Comparison of ENCODE assay signal across 20 cellular contexts in genomic region chr5:54063817-54064216, GRCh38.
DNase-seq lines count a peak whose midpoint lies in the region; ATAC-seq and TF ChIP-seq lines count a peak whose summit lies in the region.
"Had no signal": no experiment of that assay in that cellular context is flagged by ENCODE, and none has a peak within 500 bp of the region (broad histone marks: within the 10 kb centered on the region; RNA-seq: fewer than 3 reads in every experiment).

No MANE protein-coding gene starts in this region.

- no peaks in the 10 kb centered on the region for H3K9me3 Mint-ChIP-seq in activated CD8-positive, alpha-beta T cell treated with anti-CD3 and anti-CD28 coated beads for 36 hours
- H3K9me3 Mint-ChIP-seq: activated T-helper 17 cell treated with anti-CD3 and anti-CD28 coated beads, Interleukin-2, amount 50 U/mL, for 72 hours; CD4-positive, alpha-beta memory T cell had no signal

- no peaks in the 10 kb centered on the region for H3F3A ChIP-seq in PC-9 (ENCODE audit: insufficient read depth, low read depth)

- H3K4me1 ChIP-seq in fibroblast of lung (ENCODE audit: control insufficient read depth, extremely low read depth, insufficient read depth, low read length) (peaks cover 8% of the 10 kb centered on the region), PC-9 (replicated peaks; ENCODE audit: insufficient read depth) (no peaks in the 10 kb centered on the region), spleen (no peaks in the 10 kb centered on the region)
- H3K4me1 ChIP-seq: breast epithelium, Peyer's patch, vagina had no signal

- no peak overlapping the region for H3K9ac ChIP-seq in fibroblast of lung (ENCODE audit: insufficient read depth, low read length)
- H3K9ac ChIP-seq: KMS-11 had no signal

- H2AFZ ChIP-seq in fibroblast of lung (ENCODE audit: low read length) (no peak overlapping the region), PC-9 (no peak overlapping the region)

- DNase-seq in ELR (ENCODE audit: low read depth) (peak; percentile 90), SK-MEL-5 (ENCODE audit: low read depth, low spot score) (peak; percentile 22), fibroblast of lung (ENCODE audit: low read depth in 2 of 2) (peak; percentile 71 to 95), renal cortical epithelial cell (ENCODE audit: low read depth) (peak; percentile 77), PC-9 (no peak), spleen (no peak)
- DNase-seq in activated CD4-positive, CD25-positive, alpha-beta regulatory T cell (lab: John Stamatoyannopoulos, UW), result no peak
- no peak for DNase-seq in activated CD8-positive, alpha-beta T cell treated with anti-CD3 and anti-CD28 coated beads for 36 hours
- DNase-seq: activated CD4-positive, alpha-beta T cell treated with anti-CD3 and anti-CD28 coated beads, Interleukin-2, amount 50 U/mL, for 48 hours; CD4-positive, alpha-beta memory T cell; effector memory CD4-positive, alpha-beta T cell; NCI-H524; Peyer's patch; retina; stimulated activated CD4-positive, alpha-beta T cell treated with anti-CD3 and anti-CD28 coated beads, Interleukin-4, amount 100 ng/mL, for 4 hours; stimulated activated naive CD4-positive, alpha-beta T cell had no signal

- H3K27me3 ChIP-seq in fibroblast of lung (ENCODE audit: control insufficient read depth, insufficient read depth, low read length) (no peaks in the 10 kb centered on the region), PC-9 (ENCODE audit: insufficient read depth, low read depth) (no peaks in the 10 kb centered on the region), spleen (replicated peaks in 1 of 7) (no peaks in the 10 kb centered on the region)
- H3K27me3 ChIP-seq: breast epithelium, Peyer's patch, vagina had no signal

- H3K79me2 ChIP-seq in fibroblast of lung (ENCODE audit: control insufficient read depth, insufficient read depth, low read length) (no peaks in the 10 kb centered on the region), PC-9 (ENCODE audit: low read depth) (no peaks in the 10 kb centered on the region)

- H3K36me3 Mint-ChIP-seq in activated CD8-positive, alpha-beta T cell treated with anti-CD3 and anti-CD28 coated beads for 36 hours (ENCODE audit: low read depth), result peaks cover 4% of the 10 kb centered on the region

- intact Hi-C loops in PC-9 (cut with micrococcal nuclease; ENCODE audit: unreplicated experiment), result no loop called here
- intact Hi-C loops in activated CD8-positive, alpha-beta T cell treated with anti-CD3 and anti-CD28 coated beads for 36 hours (cut with micrococcal nuclease), result no loop called here
- intact Hi-C loops in spleen (cut with DNase I; ENCODE audit: low total_unique reads), result no loop called here

- H4K20me1 ChIP-seq in fibroblast of lung (ENCODE audit: control insufficient read depth, extremely low read depth, insufficient read depth, low read length) (no peaks in the 10 kb centered on the region), PC-9 (ENCODE audit: insufficient read depth) (no peaks in the 10 kb centered on the region)

- no peak for TF ChIP-seq POLR2A in spleen (IDR thresholded peaks at IDR 0.05)

- TF ChIP-seq CTCF in fibroblast of lung (conservative IDR thresholded peaks at IDR 0.05 in 1 of 2, IDR thresholded peaks at IDR 0.05 in 1 of 2; ENCODE audit: low read depth in 1 of 2, low read length in 2 of 2) (no peak), PC-9 (conservative IDR thresholded peaks at IDR 0.05) (no peak), spleen (IDR thresholded peaks at IDR 0.05 in 8 of 11, conservative IDR thresholded peaks at IDR 0.05 in 3 of 11) (no peak)
- TF ChIP-seq CTCF in activated CD8-positive, alpha-beta T cell treated with anti-CD3 and anti-CD28 coated beads for 36 hours (IDR thresholded peaks at IDR 0.05), result no peak

- ATAC-seq in activated CD8-positive, alpha-beta T cell treated with anti-CD3 and anti-CD28 coated beads for 36 hours, result no peak
- ATAC-seq: activated T-helper 17 cell treated with anti-CD3 and anti-CD28 coated beads, Interleukin-2, amount 50 U/mL, for 72 hours had no signal

- WGBS in spleen, 5 donors, result 75 to 98% (median 93%) methylated on average over 3 of the region's 3 CpGs

- POLR2A ChIA-PET in PC-9 (lab: Charles Lee; ENCODE audit: unreplicated experiment), result no interaction called here
- POLR2A ChIA-PET in activated CD8-positive, alpha-beta T cell treated with anti-CD3 and anti-CD28 coated beads for 36 hours (lab: Charles Lee), result no interaction called here

- no peak overlapping the region for H3K27ac Mint-ChIP-seq in activated CD8-positive, alpha-beta T cell treated with anti-CD3 and anti-CD28 coated beads for 36 hours
- H3K27ac Mint-ChIP-seq: activated T-helper 17 cell treated with anti-CD3 and anti-CD28 coated beads, Interleukin-2, amount 50 U/mL, for 72 hours; CD4-positive, alpha-beta memory T cell had no signal

- no peaks in the 10 kb centered on the region for H3K4me1 Mint-ChIP-seq in activated CD8-positive, alpha-beta T cell treated with anti-CD3 and anti-CD28 coated beads for 36 hours (ENCODE audit: low read depth)
- H3K4me1 Mint-ChIP-seq: activated T-helper 17 cell treated with anti-CD3 and anti-CD28 coated beads, Interleukin-2, amount 50 U/mL, for 72 hours had no signal

- BruUV-seq in PC-9 (replicated peaks; lab: Mats Ljungman, UMichigan), result no TSS peak

- H3K4me3 ChIP-seq in fibroblast of lung (replicated peaks in 1 of 4; ENCODE audit: control extremely low read depth in 1 of 4, insufficient read depth in 1 of 4, low read depth in 3 of 4, low read length in 4 of 4), result no peak overlapping the region
- no peak overlapping the region for H3K4me3 ChIP-seq in PC-9
- no peak overlapping the region for H3K4me3 ChIP-seq in spleen
- H3K4me3 ChIP-seq: breast epithelium, Peyer's patch, vagina had no signal

- H3K4me2 ChIP-seq in fibroblast of lung (ENCODE audit: extremely low read depth, insufficient read depth, low read length) (peak overlapping the region; percentile 28), PC-9 (no peak overlapping the region)
- H3K4me2 ChIP-seq: KMS-11 had no signal

- no peaks in the 10 kb centered on the region for H3K9me2 ChIP-seq in PC-9 (ENCODE audit: insufficient read depth)

- no peaks in the 10 kb centered on the region for H3K27me3 Mint-ChIP-seq in activated CD8-positive, alpha-beta T cell treated with anti-CD3 and anti-CD28 coated beads for 36 hours
- H3K27me3 Mint-ChIP-seq: activated T-helper 17 cell treated with anti-CD3 and anti-CD28 coated beads, Interleukin-2, amount 50 U/mL, for 72 hours; CD4-positive, alpha-beta memory T cell had no signal

- no peaks in the 10 kb centered on the region for H3K36me3 ChIP-seq in fibroblast of lung (ENCODE audit: control insufficient read depth, insufficient read depth, low read length)
- no peaks in the 10 kb centered on the region for H3K36me3 ChIP-seq in PC-9 (ENCODE audit: low read depth)
- peaks cover 0 to 11% (median 0%) of the 10 kb centered on the region in 6 donors for H3K36me3 ChIP-seq in spleen
- H3K36me3 ChIP-seq: breast epithelium, Peyer's patch, vagina had no signal

- CTCF ChIA-PET in PC-9 (lab: Charles Lee), result no interaction called here
- CTCF ChIA-PET in activated CD8-positive, alpha-beta T cell treated with anti-CD3 and anti-CD28 coated beads for 36 hours (lab: Charles Lee), result no interaction called here

- H3K9me3 ChIP-seq in fibroblast of lung (ENCODE audit: control insufficient read depth, insufficient read depth, low read depth, low read length), result no peaks in the 10 kb centered on the region
- H3K9me3 ChIP-seq in PC-9 (ENCODE audit: insufficient read depth, low read depth), result no peaks in the 10 kb centered on the region
- H3K9me3 ChIP-seq in spleen, result no peaks in the 10 kb centered on the region
- H3K9me3 ChIP-seq: breast epithelium, Peyer's patch, vagina had no signal

- in situ Hi-C loops in SK-MEL-5 (cut with HindIII; ENCODE audit: low pct_unique_long_range_greater_than_20kb, low sequenced_read_pairs), result no loop called here

- H3K27ac ChIP-seq in fibroblast of lung (ENCODE audit: insufficient read depth, low read length) (peak overlapping the region; percentile 70), PC-9 (no peak overlapping the region), spleen (no peak overlapping the region)
- H3K27ac ChIP-seq: breast epithelium, KMS-11, Peyer's patch, vagina had no signal

- no peak overlapping the region for H3K4me3 Mint-ChIP-seq in activated CD8-positive, alpha-beta T cell treated with anti-CD3 and anti-CD28 coated beads for 36 hours
- H3K4me3 Mint-ChIP-seq: activated T-helper 17 cell treated with anti-CD3 and anti-CD28 coated beads, Interleukin-2, amount 50 U/mL, for 72 hours; CD4-positive, alpha-beta memory T cell had no signal

Comparison
In these comparisons a context has a peak if more than half of its experiments do, and no peak if none do; other contexts are left out.
1. DNase-seq: peak in ELR (single experiment), SK-MEL-5 (single experiment), fibroblast of lung (2 of 2) and renal cortical epithelial cell (single experiment); none in activated CD4-positive, CD25-positive, alpha-beta regulatory T cell (0 of 4), PC-9 (0 of 2), activated CD8-positive, alpha-beta T cell treated with anti-CD3 and anti-CD28 coated beads for 36 hours (single experiment) and spleen (single experiment).